9 cellular contexts compared by ENCODE assay signal in genomic region chr14:59026086-59026485, GRCh38.
A peak's percentile ranks its signal among the peaks of the same experiment; 100 is the strongest.
DNase-seq lines count a peak whose midpoint lies in the region; TF ChIP-seq lines count a peak whose summit lies in the region.
"Had no signal": no experiment of that assay in that cellular context is flagged by ENCODE, and none has a peak within 500 bp of the region (broad histone marks: within the 10 kb centered on the region; RNA-seq: fewer than 3 reads in every experiment).

No MANE protein-coding gene starts in this region.

- DNase-seq in M059J (ENCODE audit: low read depth) (peak; percentile 53), astrocyte of the hippocampus (ENCODE audit: low read depth, low spot score) (peak; percentile 46), foreskin fibroblast (peak; percentile 12 to 30), T-helper 1 cell (no peak), NCI-H69 (lab: John Stamatoyannopoulos, UW) (no peak)
- no peak for DNase-seq in activated T-cell treated with anti-CD3 and anti-CD28 coated beads, Interleukin-2, amount 50 U/mL, for 48 hours
- DNase-seq: CD4-positive, CD25-positive, alpha-beta regulatory T cell; DMS53 had no signal

- no peak for TF ChIP-seq CTCF in foreskin fibroblast (IDR thresholded peaks at IDR 0.05; ENCODE audit: low read depth, low read length)

- H3K4me3 ChIP-seq in foreskin fibroblast (ENCODE audit: low read depth in 1 of 2, low read length in 2 of 2) = no peak overlapping the region
- H3K4me3 ChIP-seq: BLaER1 treated with 17β-estradiol and CSF1 and Interleukin-3, amounts not matched to agents 10 nM and 100 nM had no signal

Comparison
In these comparisons a context has a peak if more than half of its experiments do, and no peak if none do; other contexts are left out.
1. DNase-seq: peak in M059J (single experiment), astrocyte of the hippocampus (single experiment) and foreskin fibroblast (2 of 2); none in activated T-cell treated with anti-CD3 and anti-CD28 coated beads, Interleukin-2, amount 50 U/mL, for 48 hours (0 of 2), T-helper 1 cell (0 of 5) and NCI-H69 (single experiment).